12 cellular contexts compared by ENCODE assay signal in the genomic region with DNA sequence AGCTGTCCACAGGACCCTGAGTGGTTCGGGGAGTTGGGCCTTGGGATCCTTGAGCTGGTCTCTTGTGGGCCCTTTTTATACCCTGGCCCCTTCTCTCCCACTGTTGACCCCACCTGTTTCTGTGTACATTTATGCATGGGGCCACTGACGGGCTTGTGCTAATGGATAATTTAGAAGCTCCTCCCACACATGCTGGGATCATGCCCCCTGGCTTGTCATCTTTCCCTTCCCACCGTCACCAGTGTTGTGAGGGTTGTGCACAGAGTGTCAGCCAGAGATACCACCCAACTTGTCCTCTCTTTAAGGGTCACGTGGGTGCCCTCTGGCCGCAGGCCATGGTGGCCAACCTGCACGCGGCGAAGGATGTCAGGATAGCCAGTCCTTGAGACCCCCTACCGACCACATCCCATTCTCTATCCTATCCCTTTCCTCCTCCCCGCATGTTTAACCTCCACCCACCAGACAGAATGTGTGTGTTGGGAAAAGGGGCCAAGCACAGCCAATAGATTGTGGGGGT. TPM values are rescaled to one million over a fixed set of nuclear protein-coding genes. Genes with fewer than 3 reads are reported as not detected.
"Had no signal": no experiment of that assay in that cellular context is flagged by ENCODE, and none has a peak within 500 bp of the region (broad histone marks: within the 10 kb centered on the region; RNA-seq: fewer than 3 reads in every experiment).

GH1 (minus strand) TSS at position 51 of the 517 bp plus-strand sequence. CDS start 63 bp downstream, outside the sequence.

RNA-seq across cellular contexts. Expression of gene GH1, which starts in this region (rescaled TPM):
- total RNA-seq: activated naive CD4-positive, alpha-beta T cell treated with anti-CD3 and anti-CD28 coated beads for 36 hours; activated T-helper 2 cell treated with anti-CD3 and anti-CD28 coated beads, Interferon-gamma antibody, Interleukin-2, Interleukin-4, amounts not matched to agents 10 μg/mL and 5 μg/mL and 100 μg/mL, durations not matched to agents 14 hours and 24 hours and 36 hours; ascending aorta; breast epithelium; fibroblast of lung; mucosa of gallbladder; omental fat pad; progenitor cell of endocrine pancreas; right atrium auricular region; skeletal muscle tissue; transverse colon; vagina had no signal
- polyA plus RNA-seq: fibroblast of lung had no signal
